Comparison of ENCODE assay signal across 8 cellular contexts in the genomic region with DNA sequence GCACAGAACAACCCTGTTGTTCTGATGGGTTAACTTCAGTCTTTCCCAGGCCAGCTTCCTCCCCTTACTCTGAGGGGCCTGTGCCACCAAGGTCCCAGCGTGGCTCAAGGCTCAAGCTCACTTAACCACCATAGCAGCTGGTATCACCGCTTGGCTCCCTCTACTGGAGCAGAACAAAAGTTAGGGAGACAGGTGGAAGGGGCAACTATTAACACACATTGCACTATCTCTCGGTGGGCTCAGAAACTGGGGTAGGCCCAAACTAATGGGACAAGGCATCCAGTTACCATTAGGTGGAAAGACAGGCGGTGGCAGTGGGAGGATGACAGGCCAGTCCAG.
DNase-seq lines count a peak whose midpoint lies in the region; ATAC-seq, FAIRE-seq and TF ChIP-seq lines count a peak whose summit lies in the region.

No MANE protein-coding gene starts in this region.

- peaks cover 9% of the 10 kb centered on the region for H3K4me1 Mint-ChIP-seq in activated T-helper 2 cell treated with anti-CD3 and anti-CD28 coated beads, Interferon-gamma antibody, Interleukin-2, Interleukin-4, amounts not matched to agents 10 μg/mL and 5 μg/mL and 100 μg/mL, durations not matched to agents 14 hours and 24 hours and 36 hours (ENCODE audit: low read depth)

- intact Hi-C loops in ascending aorta (cut with DNase I) (loop anchor here (5.0 kb wide), 2 partner anchors 62 to 88 kb away; partner anchors contain the start of gene ATL2), kidney (cut with DNase I) (no loop called here), upper lobe of right lung (cut with DNase I) (no loop called here)
- intact Hi-C loops in activated T-helper 2 cell treated with anti-CD3 and anti-CD28 coated beads, Interferon-gamma antibody, Interleukin-2, Interleukin-4, amounts not matched to agents 10 μg/mL and 5 μg/mL and 100 μg/mL, durations not matched to agents 14 hours and 24 hours and 36 hours (cut with micrococcal nuclease): no loop called here

- no peaks in the 10 kb centered on the region for H3K27me3 ChIP-seq in ascending aorta
- no peaks in the 10 kb centered on the region for H3K27me3 ChIP-seq in upper lobe of right lung

- peaks cover 24% of the 10 kb centered on the region for H3K27me3 Mint-ChIP-seq in activated T-helper 2 cell treated with anti-CD3 and anti-CD28 coated beads, Interferon-gamma antibody, Interleukin-2, Interleukin-4, amounts not matched to agents 10 μg/mL and 5 μg/mL and 100 μg/mL, durations not matched to agents 14 hours and 24 hours and 36 hours (ENCODE audit: low read depth)

- H3K4me1 ChIP-seq in ascending aorta (peaks cover 0 to 6% of the 10 kb centered on the region in 2 donors), kidney (ENCODE audit: control insufficient read depth in 1 of 2, insufficient read depth in 1 of 2, low read depth in 1 of 2, low read length in 2 of 2) (peaks cover 4 to 8% of the 10 kb centered on the region in 2 donors), upper lobe of right lung (peaks cover 4% of the 10 kb centered on the region)

- H3K27ac Mint-ChIP-seq in activated T-helper 2 cell treated with anti-CD3 and anti-CD28 coated beads, Interferon-gamma antibody, Interleukin-2, Interleukin-4, amounts not matched to agents 10 μg/mL and 5 μg/mL and 100 μg/mL, durations not matched to agents 14 hours and 24 hours and 36 hours: no peak overlapping the region

- ATAC-seq in upper lobe of right lung: peak; percentile 87

- no peaks in the 10 kb centered on the region for H3K36me3 Mint-ChIP-seq in activated T-helper 2 cell treated with anti-CD3 and anti-CD28 coated beads, Interferon-gamma antibody, Interleukin-2, Interleukin-4, amounts not matched to agents 10 μg/mL and 5 μg/mL and 100 μg/mL, durations not matched to agents 14 hours and 24 hours and 36 hours (ENCODE audit: low read depth)

- FAIRE-seq in kidney (lab: Jason Lieb, UNC): no peak

- H3K36me3 ChIP-seq in ascending aorta (no peaks in the 10 kb centered on the region), kidney (ENCODE audit: control insufficient read depth in 1 of 2, insufficient read depth in 2 of 2, low read length in 2 of 2) (no peaks in the 10 kb centered on the region), upper lobe of right lung (no peaks in the 10 kb centered on the region)

- DNase-seq in stimulated activated CD4-positive, alpha-beta T cell treated with anti-CD3 and anti-CD28 coated beads, Interleukin-4, amount 100 ng/mL, for 24 hours: peak; percentile 10
- DNase-seq in stimulated activated CD4-positive, alpha-beta T cell treated with anti-CD3 and anti-CD28 coated beads, Interleukin-1b, Interleukin-23, amount 100 ng/mL, for 48 hours: no peak
- DNase-seq in Kasumi-1 (lab: John Stamatoyannopoulos, UW) (peak; percentile 35 to 55), ascending aorta (ENCODE audit: low spot score in 2 of 2) (no peak), kidney (no peak), upper lobe of right lung (no peak), DMS153 (lab: John Stamatoyannopoulos, UW) (no peak)
- no peak for DNase-seq in activated T-helper 2 cell treated with anti-CD3 and anti-CD28 coated beads, Interferon-gamma antibody, Interleukin-2, Interleukin-4, amounts not matched to agents 10 μg/mL and 5 μg/mL and 100 μg/mL, durations not matched to agents 14 hours and 24 hours and 36 hours (ENCODE audit: low spot score)

- H3K9me3 Mint-ChIP-seq in activated T-helper 2 cell treated with anti-CD3 and anti-CD28 coated beads, Interferon-gamma antibody, Interleukin-2, Interleukin-4, amounts not matched to agents 10 μg/mL and 5 μg/mL and 100 μg/mL, durations not matched to agents 14 hours and 24 hours and 36 hours: no peaks in the 10 kb centered on the region

- TF ChIP-seq CTCF in ascending aorta (IDR thresholded peaks at IDR 0.05) (no peak), kidney (IDR thresholded peaks at IDR 0.05; ENCODE audit: borderline replicate concordance, extremely low read depth, insufficient read depth) (peak; percentile 42), upper lobe of right lung (IDR thresholded peaks at IDR 0.05) (peak; percentile 39)

- H3K4me3 ChIP-seq in ascending aorta: no peak overlapping the region
- H3K4me3 ChIP-seq in kidney (ENCODE audit: low read length in 2 of 2): no peak overlapping the region
- no peak overlapping the region for H3K4me3 ChIP-seq in upper lobe of right lung

- H3K9me3 ChIP-seq in ascending aorta (no peaks in the 10 kb centered on the region), kidney (ENCODE audit: control insufficient read depth in 1 of 2, low read length in 2 of 2) (no peaks in the 10 kb centered on the region), upper lobe of right lung (no peaks in the 10 kb centered on the region)

- H3K27ac ChIP-seq in ascending aorta: peak overlapping the region; percentile 20 to 28
- H3K27ac ChIP-seq in kidney (ENCODE audit: low read depth in 2 of 2, low read length in 2 of 2): no peak overlapping the region
- no peak overlapping the region for H3K27ac ChIP-seq in upper lobe of right lung

- H3K9ac ChIP-seq in kidney (ENCODE audit: low read length in 2 of 2): no peak overlapping the region

- no peak overlapping the region for H3K4me3 Mint-ChIP-seq in activated T-helper 2 cell treated with anti-CD3 and anti-CD28 coated beads, Interferon-gamma antibody, Interleukin-2, Interleukin-4, amounts not matched to agents 10 μg/mL and 5 μg/mL and 100 μg/mL, durations not matched to agents 14 hours and 24 hours and 36 hours (ENCODE audit: low read depth)

Comparison
In these comparisons a context has a peak if more than half of its experiments do, and no peak if none do; other contexts are left out.
1. DNase-seq: peak in stimulated activated CD4-positive, alpha-beta T cell treated with anti-CD3 and anti-CD28 coated beads, Interleukin-4, amount 100 ng/mL, for 24 hours (single experiment) and Kasumi-1 (2 of 2); none in stimulated activated CD4-positive, alpha-beta T cell treated with anti-CD3 and anti-CD28 coated beads, Interleukin-1b, Interleukin-23, amount 100 ng/mL, for 48 hours (single experiment), ascending aorta (0 of 2), kidney (single experiment), upper lobe of right lung (single experiment), DMS153 (single experiment) and activated T-helper 2 cell treated with anti-CD3 and anti-CD28 coated beads, Interferon-gamma antibody, Interleukin-2, Interleukin-4, amounts not matched to agents 10 μg/mL and 5 μg/mL and 100 μg/mL, durations not matched to agents 14 hours and 24 hours and 36 hours (single experiment).
2. H3K27ac ChIP-seq: peak in ascending aorta (2 of 2); none in kidney (0 of 2) and upper lobe of right lung (single experiment).
3. CTCF ChIP-seq: peak in kidney (single experiment) and upper lobe of right lung (single experiment); none in ascending aorta (0 of 3).